8 cellular contexts compared by ENCODE assay signal in the genomic region with DNA sequence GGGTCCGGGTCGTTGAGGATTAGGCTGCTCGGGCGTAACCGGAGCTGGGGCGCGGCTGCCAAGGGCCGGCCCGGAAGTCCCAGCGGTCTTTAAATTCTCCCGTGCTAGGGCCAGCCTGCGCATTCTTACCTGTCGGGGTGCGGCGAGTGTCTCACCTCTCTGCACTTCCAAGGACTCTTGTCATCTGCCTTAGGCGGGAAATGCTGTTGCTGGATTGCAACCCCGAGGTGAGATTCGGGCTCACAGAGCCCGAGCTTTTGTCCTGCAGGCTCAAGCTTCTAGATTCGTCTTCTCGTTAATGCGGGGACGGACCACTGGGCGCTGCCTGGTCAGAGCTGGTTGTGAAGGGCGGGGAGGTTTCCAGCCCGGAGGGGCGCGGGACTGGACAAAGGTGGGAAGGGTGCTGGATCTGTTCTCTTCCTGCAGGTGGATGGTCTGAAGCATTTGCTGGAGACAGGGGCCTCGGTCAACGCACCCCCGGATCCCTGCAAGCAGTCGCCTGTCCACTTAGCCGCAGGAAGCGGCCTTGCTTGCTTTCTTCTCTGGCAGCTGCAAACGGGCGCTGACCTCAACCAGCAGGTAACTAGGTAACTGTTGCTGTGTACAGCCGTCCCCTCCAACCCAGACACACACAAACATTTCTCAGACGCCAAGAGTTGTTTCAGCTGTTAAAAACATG. TPM values are rescaled to one million over a fixed set of nuclear protein-coding genes. Genes with fewer than 3 reads are reported as not detected.
DNase-seq lines count a peak whose midpoint lies in the region; ATAC-seq and TF ChIP-seq lines count a peak whose summit lies in the region.

A gene with protein sequence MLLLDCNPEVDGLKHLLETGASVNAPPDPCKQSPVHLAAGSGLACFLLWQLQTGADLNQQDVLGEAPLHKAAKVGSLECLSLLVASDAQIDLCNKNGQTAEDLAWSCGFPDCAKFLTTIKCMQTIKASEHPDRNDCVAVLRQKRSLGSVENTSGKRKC (plus strand): TSS at position 118 of the 679 bp plus-strand sequence. CDS start 83 bp downstream, at position 201.

- H3K36me3 Mint-ChIP-seq in T-helper 1 cell treated with Interleukin-12 subunit alpha and Interleukin-12 subunit beta and Interleukin-4 antibody, amounts not matched to agents 30 μg/mL and 1 μg/mL, for 36 hours (ENCODE audit: low read depth) = peaks cover 24% of the 10 kb centered on the region

- peak within 1 kb of the TSS; percentile 98 for H3K27ac Mint-ChIP-seq in T-helper 1 cell treated with Interleukin-12 subunit alpha and Interleukin-12 subunit beta and Interleukin-4 antibody, amounts not matched to agents 30 μg/mL and 1 μg/mL, for 36 hours

- H3K27me3 Mint-ChIP-seq in T-helper 1 cell treated with Interleukin-12 subunit alpha and Interleukin-12 subunit beta and Interleukin-4 antibody, amounts not matched to agents 30 μg/mL and 1 μg/mL, for 36 hours (ENCODE audit: low read depth) = no peaks in the 10 kb centered on the region

- peak within 1 kb of the TSS; percentile 95 for H3K4me3 ChIP-seq in mucosa of stomach (ENCODE audit: low read length)

- peak; percentile 3 for ATAC-seq in esophagus mucosa
- ATAC-seq in HG03159 (IDR thresholded peaks at IDR 0.05; ENCODE audit: unreplicated experiment) = no peak
- ATAC-seq in GM21360 (IDR thresholded peaks at IDR 0.05; ENCODE audit: unreplicated experiment) = no peak

- no peaks in the 10 kb centered on the region for H3K9me3 ChIP-seq in mucosa of stomach (ENCODE audit: control insufficient read depth, low read length)

- H3K4me1 Mint-ChIP-seq in T-helper 1 cell treated with Interleukin-12 subunit alpha and Interleukin-12 subunit beta and Interleukin-4 antibody, amounts not matched to agents 30 μg/mL and 1 μg/mL, for 36 hours (ENCODE audit: low read depth) = peaks cover 51% of the 10 kb centered on the region

- DNase-seq in HT-29 (ENCODE audit: low spot score) = peak; percentile 59
- no peak for DNase-seq in activated CD4-positive, alpha-beta T cell treated with anti-CD3 and anti-CD28 coated beads for 1 hour

- H3K9me3 Mint-ChIP-seq in T-helper 1 cell treated with Interleukin-12 subunit alpha and Interleukin-12 subunit beta and Interleukin-4 antibody, amounts not matched to agents 30 μg/mL and 1 μg/mL, for 36 hours = no peaks in the 10 kb centered on the region

- peak within 1 kb of the TSS; percentile 94 for H3K4me3 Mint-ChIP-seq in T-helper 1 cell treated with Interleukin-12 subunit alpha and Interleukin-12 subunit beta and Interleukin-4 antibody, amounts not matched to agents 30 μg/mL and 1 μg/mL, for 36 hours

- H3K4me1 ChIP-seq in mucosa of stomach (ENCODE audit: control insufficient read depth, insufficient read depth, low read length) = peaks cover 18% of the 10 kb centered on the region

- no peaks in the 10 kb centered on the region for H3K27me3 ChIP-seq in mucosa of stomach (ENCODE audit: control insufficient read depth, insufficient read depth, low read length)

- H3K9ac ChIP-seq in mucosa of stomach (ENCODE audit: low read length) = peak within 1 kb of the TSS; percentile 92

- peak; percentile 29 for TF ChIP-seq POLR2A in GM10847 (IDR thresholded peaks at IDR 0.05; ENCODE audit: extremely low read depth, insufficient read length)

- no peaks in the 10 kb centered on the region for H3K36me3 ChIP-seq in mucosa of stomach (ENCODE audit: control insufficient read depth, insufficient read depth, low read length)

RNA-seq across cellular contexts. Expression of the gene that starts here (rescaled TPM):
- 6.7 and 10.4 TPM in 2 replicates for total RNA-seq in HT-29 (2014; rRNA removed; shearing (Covaris generic))
- total RNA-seq in esophagus mucosa = 36.3 TPM
